Comparison of ENCODE assay signal across 32 cellular contexts in the genomic region with DNA sequence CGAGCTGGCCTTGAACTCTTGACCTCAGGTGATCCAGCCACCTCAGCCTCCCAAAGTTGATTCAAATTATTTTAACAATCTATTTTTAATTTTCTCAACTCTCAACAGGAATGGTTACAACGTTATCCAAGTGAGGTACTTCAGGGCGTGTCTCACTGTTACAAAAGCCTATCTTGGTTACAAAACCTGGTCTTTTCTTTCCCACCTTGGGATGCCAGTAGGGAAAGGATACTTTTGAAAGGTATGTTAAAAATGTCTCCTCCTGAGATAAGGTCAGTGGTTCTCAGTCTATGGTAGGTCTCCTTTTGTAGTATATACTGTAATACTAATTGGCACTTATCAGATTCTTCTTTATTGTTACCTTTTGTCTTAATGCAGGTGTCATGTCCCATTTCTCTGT.
"Had no signal": no experiment of that assay in that cellular context is flagged by ENCODE, and none has a peak within 500 bp of the region (broad histone marks: within the 10 kb centered on the region; RNA-seq: fewer than 3 reads in every experiment).

No MANE protein-coding gene starts in this region.

- H3K4me1 ChIP-seq: parathyroid adenoma had no signal

- H3K4me3 Mint-ChIP-seq: naive thymus-derived CD4-positive, alpha-beta T cell; natural killer cell; nephron; neural progenitor cell; stimulated activated memory B cell treated with anti-CD40 and anti-IgM and Interleukin-4, amounts not matched to agents 10 μg/mL and 1 μg/mL and 100 μg/mL, for 72 hours; stimulated activated naive CD8-positive, alpha-beta T cell treated with anti-CD3 and anti-CD28 coated beads, Interleukin-15, amount 100 ng/mL, for 72 hours had no signal

- ATAC-seq: naive thymus-derived CD4-positive, alpha-beta T cell; natural killer cell; psoas muscle; right cardiac atrium; sciatic nerve; stimulated activated memory B cell treated with anti-CD40 and anti-IgM and Interleukin-4, amounts not matched to agents 10 μg/mL and 1 μg/mL and 100 μg/mL, for 72 hours; stimulated activated naive CD8-positive, alpha-beta T cell treated with anti-CD3 and anti-CD28 coated beads, Interleukin-15, amount 100 ng/mL, for 72 hours; stimulated activated naive CD8-positive, alpha-beta T cell treated with anti-CD3 and anti-CD28 coated beads, Interleukin-15, Interleukin-2, amounts not matched to agents 100 U/mL and 50 U/mL, for 24 hours had no signal

- DNase-seq: naive thymus-derived CD4-positive, alpha-beta T cell; natural killer cell; occipital lobe; ovary; posterior cingulate gyrus; psoas muscle; right cardiac atrium; spleen; stimulated activated CD4-positive, alpha-beta T cell treated with anti-CD3 and anti-CD28 coated beads, Interleukin-12 subunit alpha, Interleukin-12 subunit beta, amount 100 ng/mL, for 4 hours; stimulated activated CD4-positive, alpha-beta T cell treated with anti-CD3 and anti-CD28 coated beads, Interleukin-1b, Interleukin-23, amount 100 ng/mL, for 48 hours; stimulated activated CD4-positive, alpha-beta T cell treated with anti-CD3 and anti-CD28 coated beads, Interleukin-4, amount 100 ng/mL, for 1 hour; stimulated activated CD4-positive, alpha-beta T cell treated with anti-CD3 and anti-CD28 coated beads, Interleukin-4, amount 100 ng/mL, for 4 hours; stimulated activated CD8-positive, alpha-beta memory T cell treated with anti-CD3 and anti-CD28 coated beads, Interleukin-4, amount 100 ng/mL, for 48 hours; stimulated activated naive CD4-positive, alpha-beta T cell; stimulated activated naive CD8-positive, alpha-beta T cell treated with anti-CD3 and anti-CD28 coated beads, Interleukin-15, amount 100 ng/mL, for 72 hours; stimulated activated naive CD8-positive, alpha-beta T cell treated with anti-CD3 and anti-CD28 coated beads, Interleukin-15, Interleukin-2, amounts not matched to agents 100 U/mL and 50 U/mL, for 24 hours; substantia nigra; testis; tibial artery; transverse colon; upper lobe of left lung had no signal

- H3K27me3 Mint-ChIP-seq: naive thymus-derived CD4-positive, alpha-beta T cell; progenitor cell of endocrine pancreas; stimulated activated memory B cell treated with anti-CD40 and anti-IgM and Interleukin-4, amounts not matched to agents 10 μg/mL and 1 μg/mL and 100 μg/mL, for 72 hours; stimulated activated naive CD8-positive, alpha-beta T cell treated with anti-CD3 and anti-CD28 coated beads, Interleukin-15, amount 100 ng/mL, for 72 hours had no signal

- H2AFZ ChIP-seq: neural progenitor cell, parathyroid adenoma had no signal

- H3K36me3 ChIP-seq: neural progenitor cell, ovary had no signal

- FAIRE-seq: urothelium cell line had no signal

- H3K9me3 ChIP-seq: ovary, psoas muscle, spleen, suprapubic skin, testis, tibial artery, transverse colon, upper lobe of left lung, vagina had no signal

- H3K36me3 Mint-ChIP-seq: natural killer cell had no signal

- H3K4me2 ChIP-seq: neural progenitor cell, smooth muscle cell had no signal

- H3K4me3 ChIP-seq: neural progenitor cell, ovary, psoas muscle, skin epidermis, smooth muscle cell, spleen, suprapubic skin, testis, tibial artery, transverse colon, upper lobe of left lung, vagina had no signal

- H3K9me3 Mint-ChIP-seq: naive thymus-derived CD4-positive, alpha-beta T cell; natural killer cell; nephron; neural progenitor cell; stimulated activated memory B cell treated with anti-CD40 and anti-IgM and Interleukin-4, amounts not matched to agents 10 μg/mL and 1 μg/mL and 100 μg/mL, for 72 hours; stimulated activated naive CD8-positive, alpha-beta T cell treated with anti-CD3 and anti-CD28 coated beads, Interleukin-15, amount 100 ng/mL, for 72 hours had no signal

- H3K27ac ChIP-seq: neural progenitor cell, ovary, parathyroid adenoma, psoas muscle, skin epidermis, spleen, suprapubic skin, testis, tibial artery, transverse colon, upper lobe of left lung, vagina had no signal

- H3K9ac ChIP-seq: neural progenitor cell, parathyroid adenoma had no signal

- H3K27ac Mint-ChIP-seq: naive thymus-derived CD4-positive, alpha-beta T cell; natural killer cell; nephron; neural progenitor cell; progenitor cell of endocrine pancreas; stimulated activated memory B cell treated with anti-CD40 and anti-IgM and Interleukin-4, amounts not matched to agents 10 μg/mL and 1 μg/mL and 100 μg/mL, for 72 hours; stimulated activated naive CD8-positive, alpha-beta T cell treated with anti-CD3 and anti-CD28 coated beads, Interleukin-15, amount 100 ng/mL, for 72 hours had no signal

- H3K27me3 ChIP-seq: neural progenitor cell, ovary, spleen, suprapubic skin, testis, tibial artery, transverse colon, upper lobe of left lung, vagina had no signal
